In genomic region chr19:49749055-49749716, GRCh38 we compare ENCODE assay signal across 1 cellular context.
TF ChIP-seq lines count a peak whose summit lies in the region.

No MANE protein-coding gene starts in this region.

TF ChIP-seq in IMR-90, 13 proteins besides CTCF, POLR2A, EP300 and RAD21 (continued from another document):
- TF ChIP-seq, protein P1, sequence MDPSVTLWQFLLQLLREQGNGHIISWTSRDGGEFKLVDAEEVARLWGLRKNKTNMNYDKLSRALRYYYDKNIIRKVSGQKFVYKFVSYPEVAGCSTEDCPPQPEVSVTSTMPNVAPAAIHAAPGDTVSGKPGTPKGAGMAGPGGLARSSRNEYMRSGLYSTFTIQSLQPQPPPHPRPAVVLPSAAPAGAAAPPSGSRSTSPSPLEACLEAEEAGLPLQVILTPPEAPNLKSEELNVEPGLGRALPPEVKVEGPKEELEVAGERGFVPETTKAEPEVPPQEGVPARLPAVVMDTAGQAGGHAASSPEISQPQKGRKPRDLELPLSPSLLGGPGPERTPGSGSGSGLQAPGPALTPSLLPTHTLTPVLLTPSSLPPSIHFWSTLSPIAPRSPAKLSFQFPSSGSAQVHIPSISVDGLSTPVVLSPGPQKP (IDR thresholded peaks at IDR 0.05; ENCODE audit: borderline replicate concordance, low read depth, low read length), result no peak
- TF ChIP-seq RFX5 (IDR thresholded peaks at IDR 0.05; ENCODE audit: low read depth, low read length), result no peak
- no peak for TF ChIP-seq FOS (IDR thresholded peaks at IDR 0.05; ENCODE audit: low read depth, low read length)
TF ChIP-seq in IMR-90: peak in this region for 2.
